15 cellular contexts compared by ENCODE assay signal in genomic region chr7:92560602-92561001, GRCh38. TPM values are rescaled to one million over a fixed set of nuclear protein-coding genes. Genes with fewer than 3 reads are reported as not detected.
A peak's percentile ranks its signal among the peaks of the same experiment; 100 is the strongest.
DNase-seq lines count a peak whose midpoint lies in the region; ATAC-seq and TF ChIP-seq lines count a peak whose summit lies in the region.
"Had no signal": no experiment of that assay in that cellular context is flagged by ENCODE, and none has a peak within 500 bp of the region (broad histone marks: within the 10 kb centered on the region; RNA-seq: fewer than 3 reads in every experiment).

No MANE protein-coding gene starts in this region.

- H3K27me3 ChIP-seq in IMR-90 (ENCODE audit: control insufficient read depth, insufficient read depth, low read length) = no peaks in the 10 kb centered on the region
- H3K27me3 ChIP-seq in mesenchymal stem cell (ENCODE audit: control insufficient read depth in 1 of 2, insufficient read depth in 1 of 2, low read length in 2 of 2) = no peaks in the 10 kb centered on the region
- H3K27me3 ChIP-seq in transverse colon = no peaks in the 10 kb centered on the region
- H3K27me3 ChIP-seq: BE2C had no signal

- no peak overlapping the region for H3K18ac ChIP-seq in IMR-90 (ENCODE audit: low read depth, low read length)
- no peak overlapping the region for H3K18ac ChIP-seq in mesenchymal stem cell (ENCODE audit: low read depth in 1 of 2, low read length in 2 of 2)

- H3K14ac ChIP-seq in IMR-90 (replicated peaks; ENCODE audit: low read depth, low read length) = no peak overlapping the region
- H3K14ac ChIP-seq in mesenchymal stem cell (ENCODE audit: low read length in 2 of 2) = no peak overlapping the region

- no peak overlapping the region for H3K4me3 Mint-ChIP-seq in immature natural killer cell
- H3K4me3 Mint-ChIP-seq: CD4-positive, alpha-beta memory T cell had no signal

- DNase-seq in IMR-90 (peak; percentile 15), caudate nucleus (lab: John Stamatoyannopoulos, UW) (no peak), erythroblast (lab: John Stamatoyannopoulos, UW) (peak; percentile 31 to 75), mesenchymal stem cell (peak; percentile 11), immature natural killer cell (no peak), transverse colon (no peak), NCI-H187 (lab: John Stamatoyannopoulos, UW) (no peak)
- DNase-seq: BE2C; CD4-positive, alpha-beta memory T cell; DMS79; GOT3 had no signal

- no peaks in the 10 kb centered on the region for H3K4me1 Mint-ChIP-seq in immature natural killer cell
- H3K4me1 Mint-ChIP-seq: CD4-positive, alpha-beta memory T cell had no signal

- no peak overlapping the region for H4K5ac ChIP-seq in IMR-90 (ENCODE audit: low read depth, low read length)

- H2AFZ ChIP-seq in IMR-90 (replicated peaks; ENCODE audit: low read length, poor library complexity) = no peak overlapping the region
- no peak overlapping the region for H2AFZ ChIP-seq in mesenchymal stem cell (ENCODE audit: low read depth, low read length)

- TF ChIP-seq EP300 in transverse colon (IDR thresholded peaks at IDR 0.05; ENCODE audit: low read depth) = no peak

- in situ Hi-C loops in IMR-90 (cut with MboI; ENCODE audit: low sequenced_read_pairs) (no loop called here), transverse colon (cut with MboI; ENCODE audit: low pct_ligation_motif_present in 1 of 4, low pct_unique_long_range_greater_than_20kb in 1 of 4, low sequenced_read_pairs in 3 of 4) (no loop called here)

- H3K4ac ChIP-seq in IMR-90 (ENCODE audit: low read depth, low read length) (no peak overlapping the region), mesenchymal stem cell (ENCODE audit: low read depth in 1 of 2, low read length in 2 of 2) (no peak overlapping the region)

- H3K9me3 Mint-ChIP-seq in immature natural killer cell = no peaks in the 10 kb centered on the region
- H3K9me3 Mint-ChIP-seq: CD4-positive, alpha-beta memory T cell had no signal

- no peaks in the 10 kb centered on the region; the same call in 1 of the 2 replicates for H4K20me1 ChIP-seq in IMR-90 (ENCODE audit: insufficient read depth, low read length)

- H3K4me3 ChIP-seq in IMR-90 (ENCODE audit: insufficient read depth, low read depth, low read length) = no peak overlapping the region
- H3K4me3 ChIP-seq in mesenchymal stem cell (ENCODE audit: insufficient read depth in 1 of 2, low read depth in 1 of 2, low read length in 2 of 2) = no peak overlapping the region
- no peak overlapping the region for H3K4me3 ChIP-seq in transverse colon
- H3K4me3 ChIP-seq: GM12878, HAP-1 had no signal

- H2AK5ac ChIP-seq in IMR-90 (ENCODE audit: low read depth, low read length) = no peak overlapping the region
- no peak overlapping the region for H2AK5ac ChIP-seq in mesenchymal stem cell (ENCODE audit: low read length, severe bottlenecking)

- H3K23ac ChIP-seq in IMR-90 (ENCODE audit: low read depth, low read length) = no peak overlapping the region
- no peak overlapping the region for H3K23ac ChIP-seq in mesenchymal stem cell (ENCODE audit: low read length in 2 of 2)

- intact Hi-C loops in IMR-90 (cut with micrococcal nuclease) = no loop called here
- intact Hi-C loops in transverse colon (cut with DNase I; ENCODE audit: low total_unique reads) = no loop called here

- H3K4me2 ChIP-seq in IMR-90 (ENCODE audit: low read depth, low read length) = no peak overlapping the region
- no peak overlapping the region for H3K4me2 ChIP-seq in mesenchymal stem cell (ENCODE audit: low read length, poor library complexity, severe bottlenecking)

- no peak overlapping the region for H2BK20ac ChIP-seq in IMR-90 (ENCODE audit: low read depth, low read length)

- TF ChIP-seq POLR2A in IMR-90 (IDR thresholded peaks at IDR 0.05; ENCODE audit: low read depth, low read length) = no peak
- TF ChIP-seq POLR2A in erythroblast (IDR thresholded peaks at IDR 0.05; ENCODE audit: low read length) = no peak
- no peak for TF ChIP-seq POLR2A in transverse colon (IDR thresholded peaks at IDR 0.05)

- H3K27me3 Mint-ChIP-seq in immature natural killer cell (ENCODE audit: low read depth in 3 of 3) = peaks cover 0 to 3% (median 2%) of the 10 kb centered on the region in 3 donors
- H3K27me3 Mint-ChIP-seq: CD4-positive, alpha-beta memory T cell had no signal

- CTCF ChIA-PET in IMR-90 (lab: Yijun Ruan, JAX) = interaction anchor here (0.5 kb wide), 1 partner anchor 1834 kb away, joined by 3 read pairs; no protein-coding TSS in a partner anchor

- H4K91ac ChIP-seq in IMR-90 (ENCODE audit: insufficient read depth, low read depth, low read length) (no peak overlapping the region), mesenchymal stem cell (ENCODE audit: low read length) (no peak overlapping the region)

- H4K8ac ChIP-seq in IMR-90 (ENCODE audit: low read depth in 2 of 2, low read length in 2 of 2) (no peak overlapping the region), mesenchymal stem cell (ENCODE audit: low read length) (no peak overlapping the region)

- dilution Hi-C loops in IMR-90 (cut with HindIII; ENCODE audit: low sequenced_read_pairs, unreplicated experiment) = no loop called here

- H3K4me1 ChIP-seq in IMR-90 (ENCODE audit: control insufficient read depth, insufficient read depth, low read length) (no peaks in the 10 kb centered on the region), mesenchymal stem cell (ENCODE audit: control insufficient read depth, insufficient read depth, low read depth, low read length) (no peaks in the 10 kb centered on the region), transverse colon (no peaks in the 10 kb centered on the region)
- H3K4me1 ChIP-seq: BE2C, HAP-1 had no signal

- no peaks in the 10 kb centered on the region for H3K9me1 ChIP-seq in IMR-90 (ENCODE audit: insufficient read depth, low read length)

- no peak overlapping the region for H3K27ac Mint-ChIP-seq in immature natural killer cell
- H3K27ac Mint-ChIP-seq: CD4-positive, alpha-beta memory T cell had no signal

- POLR2A ChIA-PET in IMR-90 (lab: Charles Lee; ENCODE audit: unreplicated experiment) = no interaction called here

- H2BK120ac ChIP-seq in IMR-90 (ENCODE audit: low read depth, low read length) (no peak overlapping the region), mesenchymal stem cell (ENCODE audit: low read depth, low read length) (no peak overlapping the region)

- H2BK5ac ChIP-seq in IMR-90 (ENCODE audit: low read depth, low read length, poor library complexity, severe bottlenecking) (no peak overlapping the region), mesenchymal stem cell (ENCODE audit: low read depth, low read length, poor library complexity, severe bottlenecking) (no peak overlapping the region)

- no TSS peak for BruUV-seq in IMR-90 (replicated peaks; lab: Mats Ljungman, UMichigan)

- TF ChIP-seq CTCF in IMR-90 (conservative IDR thresholded peaks at IDR 0.05; ENCODE audit: low read depth, low read length) (no peak), transverse colon (IDR thresholded peaks at IDR 0.05) (no peak)

- no peak overlapping the region for H3K56ac ChIP-seq in IMR-90 (ENCODE audit: extremely low read depth, insufficient read depth, low read length)

- peaks cover 3 to 8% of the 10 kb centered on the region in 2 experiments; a peak in 3 of 4 replicates for H3K79me1 ChIP-seq in IMR-90 (ENCODE audit: low read depth in 1 of 2, low read length in 2 of 2)
- no peaks in the 10 kb centered on the region for H3K79me1 ChIP-seq in mesenchymal stem cell (replicated peaks; ENCODE audit: low read length, poor library complexity, severe bottlenecking)

- no peak for TF ChIP-seq RAD21 in IMR-90 (IDR thresholded peaks at IDR 0.05; ENCODE audit: low read length)

- H2BK15ac ChIP-seq in IMR-90 (ENCODE audit: low read depth, low read length) (no peak overlapping the region), mesenchymal stem cell (ENCODE audit: low read depth, poor library complexity, severe bottlenecking) (no peak overlapping the region)

- peak; percentile 27; the same call in 1 of the 2 replicates for ATAC-seq in IMR-90 (ENCODE audit: low read depth)
- no peak for ATAC-seq in HG03159 (IDR thresholded peaks at IDR 0.05; ENCODE audit: unreplicated experiment)
- ATAC-seq: GM12878 had no signal

- peaks cover 5 to 16% (median 12%) of the 10 kb centered on the region in 3 donors for H3K36me3 Mint-ChIP-seq in immature natural killer cell

- H3K36me3 ChIP-seq in IMR-90 (ENCODE audit: control insufficient read depth, insufficient read depth, low read length) = peaks cover 6% of the 10 kb centered on the region; the same call in 1 of the 2 replicates
- peaks cover 6 to 58% of the 10 kb centered on the region in 2 experiments for H3K36me3 ChIP-seq in mesenchymal stem cell (ENCODE audit: control insufficient read depth in 1 of 2, insufficient read depth in 2 of 2, low read depth in 1 of 2, low read length in 2 of 2)
- peaks cover 0 to 30% (median 7%) of the 10 kb centered on the region in 4 donors for H3K36me3 ChIP-seq in transverse colon

- H3K9ac ChIP-seq in IMR-90 (ENCODE audit: low read depth, low read length) = no peak overlapping the region
- H3K9ac ChIP-seq in mesenchymal stem cell (ENCODE audit: low read length) = no peak overlapping the region

- no peak overlapping the region for H2BK12ac ChIP-seq in mesenchymal stem cell (ENCODE audit: low read length in 2 of 2)

- no peaks in the 10 kb centered on the region for H3K9me3 ChIP-seq in IMR-90 (ENCODE audit: control insufficient read depth, insufficient read depth, low read length)
- no peaks in the 10 kb centered on the region for H3K9me3 ChIP-seq in mesenchymal stem cell (ENCODE audit: control insufficient read depth, low read length)
- no peaks in the 10 kb centered on the region for H3K9me3 ChIP-seq in transverse colon
- H3K9me3 ChIP-seq: BE2C, HAP-1 had no signal

- no peak overlapping the region for H2AK9ac ChIP-seq in IMR-90 (replicated peaks; ENCODE audit: low read depth, low read length, poor library complexity)

- H3K27ac ChIP-seq in IMR-90 (ENCODE audit: insufficient read depth, low read length) = no peak overlapping the region
- peak overlapping the region; percentile 41 for H3K27ac ChIP-seq in caudate nucleus (ENCODE audit: low read depth, low read length)
- H3K27ac ChIP-seq in mesenchymal stem cell (ENCODE audit: low read length, poor library complexity, severe bottlenecking) = no peak overlapping the region
- no peak overlapping the region for H3K27ac ChIP-seq in transverse colon
- H3K27ac ChIP-seq: C4-2B had no signal

RNA-seq across cellular contexts. Expression of gene FAM133B, which starts 29.6 kb away (rescaled TPM):
- 5.4 and 16.4 TPM in 2 replicates for total RNA-seq in IMR-90 (2012; rRNA removed)
- polyA plus RNA-seq in IMR-90 (2012; rRNA removed) = 9.5 and 10.6 TPM in 2 replicates
- 1.3 and 2.1 TPM in 2 replicates for polyA plus RNA-seq in IMR-90 (2012; cell fraction: cytosol; rRNA removed)
- 2.5 and 20.4 TPM in 2 replicates for polyA plus RNA-seq in IMR-90 (2012; cell fraction: nucleus; rRNA removed; ENCODE audit: low replicate concordance)
- polyA plus RNA-seq in mesenchymal stem cell (2013, experiment 1 of 2) = 38.9 TPM
- 43.0 TPM for polyA plus RNA-seq in mesenchymal stem cell (2013, experiment 2 of 2)
- polyA plus RNA-seq in immature natural killer cell = 10 to 100 TPM in 2 of 3 donors, 1 to 10 TPM in 1; 7.4 to 20.5 (median 19.4) TPM
- total RNA-seq in transverse colon = 10 to 100 TPM in 3 of 4 donors, 1 to 10 TPM in 1; 6.8 to 32.6 (median 15.3) TPM

RNA-seq across cellular contexts. Expression of gene RBM48, which starts 32.0 kb away (rescaled TPM):
- 5.6 and 10.6 TPM in 2 replicates for total RNA-seq in IMR-90 (2012; rRNA removed)
- 3.2 and 5.1 TPM in 2 replicates for polyA plus RNA-seq in IMR-90 (2012; rRNA removed)
- polyA plus RNA-seq in IMR-90 (2012; cell fraction: cytosol; rRNA removed) = 0.69 and 1.2 TPM in 2 replicates
- 2.5 and 12.0 TPM in 2 replicates for polyA plus RNA-seq in IMR-90 (2012; cell fraction: nucleus; rRNA removed; ENCODE audit: low replicate concordance)
- polyA plus RNA-seq in mesenchymal stem cell (2013, experiment 1 of 2) = 6.7 TPM
- 7.4 TPM for polyA plus RNA-seq in mesenchymal stem cell (2013, experiment 2 of 2)
- 10 to 100 TPM; 24.6 to 37.0 (median 25.5) TPM for polyA plus RNA-seq in immature natural killer cell
- total RNA-seq in transverse colon = 10 to 100 TPM; 11.5 to 19.8 (median 16.0) TPM

RNA-seq across cellular contexts. Expression of gene PEX1, which starts 32.3 kb away (rescaled TPM):
- 12.7 and 13.9 TPM in 2 replicates for total RNA-seq in IMR-90 (2012; rRNA removed)
- polyA plus RNA-seq in IMR-90 (2012; rRNA removed) = 6.8 and 8.1 TPM in 2 replicates
- polyA plus RNA-seq in IMR-90 (2012; cell fraction: cytosol; rRNA removed) = 1.3 and 1.4 TPM in 2 replicates
- 5.0 and 39.0 TPM in 2 replicates for polyA plus RNA-seq in IMR-90 (2012; cell fraction: nucleus; rRNA removed; ENCODE audit: low replicate concordance)
- polyA plus RNA-seq in mesenchymal stem cell (2013, experiment 1 of 2) = 6.2 TPM
- polyA plus RNA-seq in mesenchymal stem cell (2013, experiment 2 of 2) = 6.8 TPM
- 1 to 10 TPM; 4.4 to 5.9 (median 5.7) TPM for polyA plus RNA-seq in immature natural killer cell
- total RNA-seq in transverse colon = 10 to 100 TPM; 17.2 to 29.6 (median 23.1) TPM

Comparison
In these comparisons a context has a peak if more than half of its experiments do, and no peak if none do; other contexts are left out.
1. DNase-seq: peak in IMR-90 (single experiment), erythroblast (2 of 2) and mesenchymal stem cell (single experiment); none in caudate nucleus (0 of 61), immature natural killer cell (0 of 3), transverse colon (single experiment) and NCI-H187 (0 of 2).